In genomic region chr1:85259866-85260345, GRCh38 we compare ENCODE assay signal across 8 cellular contexts.
A peak's percentile ranks its signal among the peaks of the same experiment; 100 is the strongest.
DNase-seq lines count a peak whose midpoint lies in the region; ATAC-seq and TF ChIP-seq lines count a peak whose summit lies in the region.

No MANE protein-coding gene starts in this region.

- H3K36me3 ChIP-seq in DOHH2 (ENCODE audit: control insufficient read depth, low read length): peaks cover 45% of the 10 kb centered on the region
- no peaks in the 10 kb centered on the region for H3K36me3 ChIP-seq in endocrine pancreas (ENCODE audit: control insufficient read depth, insufficient read depth, low read length)

- no peaks in the 10 kb centered on the region for H3K27me3 Mint-ChIP-seq in nephron (ENCODE audit: low read depth)

- no peaks in the 10 kb centered on the region for H3K9me3 ChIP-seq in DOHH2 (ENCODE audit: control insufficient read depth, insufficient read depth, low read length)
- H3K9me3 ChIP-seq in endocrine pancreas (ENCODE audit: control insufficient read depth, low read length): no peaks in the 10 kb centered on the region

- peak overlapping the region; percentile 87 to 97 (median 92) for H3K27ac Mint-ChIP-seq in nephron

- H3K4me3 ChIP-seq in DOHH2 (ENCODE audit: low read length) (peak overlapping the region; percentile 87), endocrine pancreas (ENCODE audit: control insufficient read depth, insufficient read depth, low read length) (peak overlapping the region; percentile 67)

- no peaks in the 10 kb centered on the region for H3K27me3 ChIP-seq in DOHH2 (ENCODE audit: control insufficient read depth, low read length)
- H3K27me3 ChIP-seq in endocrine pancreas (ENCODE audit: control insufficient read depth, insufficient read depth, low read length): no peaks in the 10 kb centered on the region

- no peaks in the 10 kb centered on the region for H4K20me1 ChIP-seq in DOHH2 (ENCODE audit: control insufficient read depth, insufficient read depth, low read depth, low read length)

- H3K9me2 ChIP-seq in DOHH2 (replicated peaks; ENCODE audit: control insufficient read depth, low read length): no peaks in the 10 kb centered on the region

- peak overlapping the region; percentile 86 to 100 (median 99) for H3K4me3 Mint-ChIP-seq in nephron

- H3K9ac ChIP-seq in endocrine pancreas (ENCODE audit: control insufficient read depth, insufficient read depth, low read length): peak overlapping the region; percentile 19

- TF ChIP-seq CTCF in DOHH2 (IDR thresholded peaks at IDR 0.05; ENCODE audit: low read depth, low read length, poor library complexity, severe bottlenecking): no peak
- peak in 1 of 3 experiments; percentile 1 for TF ChIP-seq CTCF in nephron (IDR thresholded peaks at IDR 0.05; ENCODE audit: unreplicated experiment in 3 of 3)

- H3K4me2 ChIP-seq in DOHH2 (ENCODE audit: low read length): peak overlapping the region; percentile 51

- H3K79me2 ChIP-seq in DOHH2 (ENCODE audit: control insufficient read depth, low read length): peaks cover 32% of the 10 kb centered on the region

- peaks cover 54% of the 10 kb centered on the region for H3K36me3 Mint-ChIP-seq in nephron (ENCODE audit: low read depth)

- H3K4me1 ChIP-seq in DOHH2 (ENCODE audit: control insufficient read depth, low read length) (peaks cover 19% of the 10 kb centered on the region), endocrine pancreas (ENCODE audit: control insufficient read depth, insufficient read depth, low read length) (peaks cover 20% of the 10 kb centered on the region)

- H3F3A ChIP-seq in DOHH2 (ENCODE audit: control insufficient read depth, insufficient read depth): no peaks in the 10 kb centered on the region; the same call in 1 of the 2 replicates

- peak; percentile 88 for DNase-seq in NCI-H446 (lab: John Stamatoyannopoulos, UW)
- DNase-seq in activated CD4-positive, alpha-beta T cell treated with anti-CD3 and anti-CD28 coated beads, Interleukin-2, amount 50 U/mL, for 48 hours: no peak
- DNase-seq in stimulated activated CD4-positive, alpha-beta T cell treated with anti-CD3 and anti-CD28 coated beads, Interleukin-2, amount 100 ng/mL, for 24 hours: no peak

- ATAC-seq in GM18909 (IDR thresholded peaks at IDR 0.05; ENCODE audit: poor library complexity, unreplicated experiment): no peak
- no peak for ATAC-seq in GM18868 (IDR thresholded peaks at IDR 0.05; ENCODE audit: unreplicated experiment)

- H3K9me3 Mint-ChIP-seq in nephron: no peaks in the 10 kb centered on the region

- H3K4me1 Mint-ChIP-seq in nephron: peaks cover 28% of the 10 kb centered on the region

- no peak overlapping the region for H3K27ac ChIP-seq in DOHH2 (ENCODE audit: low read depth, low read length)

Comparison
In these comparisons a context has a peak if more than half of its experiments do, and no peak if none do; other contexts are left out.
1. DNase-seq: peak in NCI-H446 (2 of 2); none in activated CD4-positive, alpha-beta T cell treated with anti-CD3 and anti-CD28 coated beads, Interleukin-2, amount 50 U/mL, for 48 hours (0 of 2) and stimulated activated CD4-positive, alpha-beta T cell treated with anti-CD3 and anti-CD28 coated beads, Interleukin-2, amount 100 ng/mL, for 24 hours (0 of 2).